20 cellular contexts compared by ENCODE assay signal in the genomic region with DNA sequence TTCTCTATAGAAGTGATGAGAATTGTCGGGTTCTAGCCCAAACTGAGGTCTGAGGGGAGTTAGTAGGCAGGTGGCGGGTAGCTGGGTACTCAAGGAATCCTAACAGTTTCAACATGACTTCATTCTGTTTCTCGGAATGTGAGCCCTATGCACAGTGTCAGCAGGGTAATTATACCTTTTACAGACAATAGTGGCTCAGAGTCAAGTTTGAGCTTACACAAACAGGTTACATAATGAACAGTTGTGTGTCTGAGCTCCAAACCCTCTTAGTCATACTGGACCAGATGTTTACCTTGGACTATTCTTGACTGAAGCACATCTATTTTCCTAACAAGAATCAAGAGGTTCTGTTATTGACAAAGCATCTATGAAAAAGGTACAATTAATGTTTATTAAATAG.
DNase-seq lines count a peak whose midpoint lies in the region; ATAC-seq lines count a peak whose summit lies in the region.
"Had no signal": no experiment of that assay in that cellular context is flagged by ENCODE, and none has a peak within 500 bp of the region (broad histone marks: within the 10 kb centered on the region; RNA-seq: fewer than 3 reads in every experiment).

No MANE protein-coding gene starts in this region.

- ATAC-seq in GM18870 (IDR thresholded peaks at IDR 0.05; ENCODE audit: unreplicated experiment) (no peak), esophagus mucosa (no peak)
- ATAC-seq: activated CD8-positive, alpha-beta T cell treated with anti-CD3 and anti-CD28 coated beads, Interleukin-2, amount 10 ng/mL, durations not matched to agents 7 days and 5 days; CD8-positive, alpha-beta T cell; HCT116; Panc1 had no signal

- DNase-seq in H4 (ENCODE audit: low spot score) (peak; percentile 4), NCI-H1417 (lab: John Stamatoyannopoulos, UW) (peak in 2 of 3 experiments; percentile 55 to 86), NCI-H748 treated with DMSO at 0.1 percent for 48 hours (lab: John Stamatoyannopoulos, UW) (peak; percentile 78), iPS-NIHi11 (ENCODE audit: low spot score) (peak; percentile 7)
- no peak for DNase-seq in stimulated activated CD4-positive, alpha-beta T cell treated with anti-CD3 and anti-CD28 coated beads, Interleukin-2, amount 100 ng/mL, for 48 hours
- DNase-seq: activated B cell treated with CpG ODN at 0.5 μM for 24 hours; activated CD8-positive, alpha-beta T cell treated with anti-CD3 and anti-CD28 coated beads, Interleukin-2, amount 10 ng/mL, durations not matched to agents 7 days and 5 days; activated naive CD4-positive, alpha-beta T cell treated with anti-CD3 and anti-CD28 coated beads for 36 hours; activated T-cell treated with anti-CD3 and anti-CD28 coated beads, Interleukin-2, amount 50 U/mL, for 48 hours; amygdala; CD8-positive, alpha-beta T cell; MG63; NCI-H1930; NCI-H524 treated with DMSO at 0.1 percent for 48 hours; stimulated activated CD4-positive, alpha-beta T cell treated with anti-CD3 and anti-CD28 coated beads, Interleukin-4, amount 100 ng/mL, for 1 hour; tibial artery had no signal

Comparison
In these comparisons a context has a peak if more than half of its experiments do, and no peak if none do; other contexts are left out.
1. DNase-seq: peak in H4 (single experiment), NCI-H1417 (2 of 3), NCI-H748 treated with DMSO at 0.1 percent for 48 hours (single experiment) and iPS-NIHi11 (single experiment); none in stimulated activated CD4-positive, alpha-beta T cell treated with anti-CD3 and anti-CD28 coated beads, Interleukin-2, amount 100 ng/mL, for 48 hours (0 of 2).